In the genomic region with DNA sequence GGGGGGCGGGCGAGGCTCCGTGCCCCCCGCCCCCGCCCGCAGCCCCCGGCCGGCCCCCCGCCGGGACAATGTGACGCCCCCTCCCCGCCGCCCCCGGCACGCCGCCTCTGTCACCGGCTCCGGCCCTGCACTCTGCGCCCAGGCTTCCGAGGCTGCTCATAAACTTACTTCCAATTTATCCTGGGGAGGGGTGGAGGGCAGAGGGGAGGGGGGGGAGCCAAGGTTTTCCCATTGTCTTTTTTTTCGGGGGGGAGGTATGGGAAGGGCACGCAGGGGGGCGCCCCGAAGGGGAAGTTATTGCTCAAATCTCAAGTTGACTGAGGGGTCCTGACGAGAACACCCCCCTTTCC, we compare ENCODE assay signal across 8 cellular contexts. TPM values are rescaled to one million over a fixed set of nuclear protein-coding genes. Genes with fewer than 3 reads are reported as not detected.
DNase-seq lines count a peak whose midpoint lies in the region; ATAC-seq and TF ChIP-seq lines count a peak whose summit lies in the region.

No MANE protein-coding gene starts in this region.

- H3K36me3 Mint-ChIP-seq in stimulated activated naive B cell treated with anti-CD40 and anti-IgM and Interleukin-4, amounts not matched to agents 10 μg/mL and 1 μg/mL and 100 μg/mL, for 72 hours: peaks cover 4 to 6% of the 10 kb centered on the region in 2 donors

- H3K4me2 ChIP-seq in BLaER1 treated with 17β-estradiol and CSF1 and Interleukin-3, amounts not matched to agents 10 nM and 100 nM: peak overlapping the region in 3 of 11 experiments; percentile 86 to 89 (median 88); a peak in 4 of 22 replicates

- no peaks in the 10 kb centered on the region for H3K27me3 Mint-ChIP-seq in stimulated activated naive B cell treated with anti-CD40 and anti-IgM and Interleukin-4, amounts not matched to agents 10 μg/mL and 1 μg/mL and 100 μg/mL, for 72 hours

- H3K4me3 ChIP-seq in BLaER1 treated with 17β-estradiol and CSF1 and Interleukin-3, amounts not matched to agents 10 nM and 100 nM: peak overlapping the region; percentile 84 to 91 (median 85)
- H3K4me3 ChIP-seq in adrenal gland: peak overlapping the region in 3 of 4 donors; percentile 40 to 93 (median 73)

- H3K4me1 Mint-ChIP-seq in stimulated activated naive B cell treated with anti-CD40 and anti-IgM and Interleukin-4, amounts not matched to agents 10 μg/mL and 1 μg/mL and 100 μg/mL, for 72 hours: peaks cover 18 to 40% of the 10 kb centered on the region in 2 donors

- peaks cover 0 to 32% (median 0%) of the 10 kb centered on the region in 11 experiments; a peak in 10 of 22 replicates for H4K20me1 ChIP-seq in BLaER1 treated with 17β-estradiol and CSF1 and Interleukin-3, amounts not matched to agents 10 nM and 100 nM

- in situ Hi-C loops in G401 (cut with HindIII; ENCODE audit: low sequenced_read_pairs): no loop called here

- ATAC-seq in stimulated activated naive B cell treated with anti-CD40 and anti-IgM and Interleukin-4, amounts not matched to agents 10 μg/mL and 1 μg/mL and 100 μg/mL, for 72 hours (replicated peaks): no peak
- no peak for ATAC-seq in GM18520 (IDR thresholded peaks at IDR 0.05; ENCODE audit: unreplicated experiment)

- H3K27ac Mint-ChIP-seq in stimulated activated naive B cell treated with anti-CD40 and anti-IgM and Interleukin-4, amounts not matched to agents 10 μg/mL and 1 μg/mL and 100 μg/mL, for 72 hours: peak overlapping the region; percentile 94

- DNase-seq in NCI-H1092 (lab: John Stamatoyannopoulos, UW) (peak; percentile 6), adrenal gland (peak in 6 of 7 donors; percentile 30 to 51 (median 44)), iPS-NIHi11 (ENCODE audit: low spot score) (peak; percentile 28), T1000 (lab: John Stamatoyannopoulos, UW) (no peak), G401 (ENCODE audit: low spot score) (no peak)
- DNase-seq in stimulated activated naive B cell treated with anti-CD40 and anti-IgM and Interleukin-4, amounts not matched to agents 10 μg/mL and 1 μg/mL and 100 μg/mL, for 72 hours: peak; percentile 9

- H3K36me3 ChIP-seq in BLaER1 treated with 17β-estradiol and CSF1 and Interleukin-3, amounts not matched to agents 10 nM and 100 nM: peaks cover 0 to 3% (median 0%) of the 10 kb centered on the region in 11 experiments; a peak in 2 of 22 replicates
- no peaks in the 10 kb centered on the region for H3K36me3 ChIP-seq in adrenal gland (replicated peaks in 1 of 2)

- TF ChIP-seq POLR2A in adrenal gland (IDR thresholded peaks at IDR 0.05): no peak

- no peak for TF ChIP-seq CTCF in adrenal gland (IDR thresholded peaks at IDR 0.05)

- peak overlapping the region; percentile 83 to 93 (median 88); a peak in 21 of 22 replicates for H3K9ac ChIP-seq in BLaER1 treated with 17β-estradiol and CSF1 and Interleukin-3, amounts not matched to agents 10 nM and 100 nM

- no peaks in the 10 kb centered on the region for H3K27me3 ChIP-seq in BLaER1 treated with 17β-estradiol and CSF1 and Interleukin-3, amounts not matched to agents 10 nM and 100 nM
- no peaks in the 10 kb centered on the region for H3K27me3 ChIP-seq in adrenal gland

- intact Hi-C loops in adrenal gland (cut with DNase I): loop anchor here in 1 of 2 donors (10.0 kb wide), 1 partner anchor 114 kb away; no protein-coding TSS in a partner anchor

- H3K9me3 Mint-ChIP-seq in stimulated activated naive B cell treated with anti-CD40 and anti-IgM and Interleukin-4, amounts not matched to agents 10 μg/mL and 1 μg/mL and 100 μg/mL, for 72 hours: no peaks in the 10 kb centered on the region

- WGBS in adrenal gland, 4 donors: 0 to 7% (median 2%) methylated on average over 10 to 25 of the region's 25 CpGs

- peak overlapping the region; percentile 75 to 95 (median 91); a peak in 19 of 22 replicates for H3K27ac ChIP-seq in BLaER1 treated with 17β-estradiol and CSF1 and Interleukin-3, amounts not matched to agents 10 nM and 100 nM
- peak overlapping the region; percentile 77 to 99 (median 91) for H3K27ac ChIP-seq in adrenal gland

- no peaks in the 10 kb centered on the region for H3K9me3 ChIP-seq in BLaER1 treated with 17β-estradiol and CSF1 and Interleukin-3, amounts not matched to agents 10 nM and 100 nM (replicated peaks in 1 of 11)
- H3K9me3 ChIP-seq in adrenal gland (replicated peaks in 1 of 3): no peaks in the 10 kb centered on the region

- H3K4me3 Mint-ChIP-seq in stimulated activated naive B cell treated with anti-CD40 and anti-IgM and Interleukin-4, amounts not matched to agents 10 μg/mL and 1 μg/mL and 100 μg/mL, for 72 hours: peak overlapping the region; percentile 96 to 99

- peaks cover 27 to 53% (median 45%) of the 10 kb centered on the region in 10 experiments for H3K4me1 ChIP-seq in BLaER1 treated with 17β-estradiol and CSF1 and Interleukin-3, amounts not matched to agents 10 nM and 100 nM
- peaks cover 29 to 45% of the 10 kb centered on the region in 2 donors for H3K4me1 ChIP-seq in adrenal gland (replicated peaks in 1 of 2)

RNA-seq across cellular contexts. Expression of a gene that starts 0.9 kb away (rescaled TPM):
- total RNA-seq in adrenal gland: 10 to 100 TPM; 28.4 to 85.1 (median 50.7) TPM
- polyA plus RNA-seq in adrenal gland: 10 to 100 TPM; 28.9 to 48.7 (median 38.4) TPM
- total RNA-seq in G401 (2014; rRNA removed; shearing (Covaris generic)): 2.5 and 6.7 TPM in 2 replicates

Comparison
In these comparisons a context has a peak if more than half of its experiments do, and no peak if none do; other contexts are left out.
1. DNase-seq: peak in NCI-H1092 (single experiment), adrenal gland (6 of 7), iPS-NIHi11 (single experiment) and stimulated activated naive B cell treated with anti-CD40 and anti-IgM and Interleukin-4, amounts not matched to agents 10 μg/mL and 1 μg/mL and 100 μg/mL, for 72 hours (single experiment); none in T1000 (single experiment) and G401 (single experiment).